24 cellular contexts compared by ENCODE assay signal in genomic region chr1:43246466-43247213, GRCh38. TPM values are rescaled to one million over a fixed set of nuclear protein-coding genes. Genes with fewer than 3 reads are reported as not detected.
DNase-seq lines count a peak whose midpoint lies in the region; ATAC-seq and TF ChIP-seq lines count a peak whose summit lies in the region.
"Had no signal": no experiment of that assay in that cellular context is flagged by ENCODE, and none has a peak within 500 bp of the region (broad histone marks: within the 10 kb centered on the region; RNA-seq: fewer than 3 reads in every experiment).

No MANE protein-coding gene starts in this region.

- no peak overlapping the region for H3K9ac ChIP-seq in endodermal cell (ENCODE audit: extremely low read depth, low read length, poor library complexity, severe bottlenecking)
- H3K9ac ChIP-seq: GM23248 had no signal

- H3K9me3 Mint-ChIP-seq in activated T-cell treated with anti-CD3 and anti-CD28 coated beads, Interleukin-2, amount 50 U/mL, for 72 hours: peaks cover 0 to 1% of the 10 kb centered on the region in 2 donors
- no peaks in the 10 kb centered on the region for H3K9me3 Mint-ChIP-seq in activated T-cell treated with anti-CD3 and anti-CD28 coated beads, Interleukin-2, amount 50 U/mL, for 24 hours
- H3K9me3 Mint-ChIP-seq in endodermal cell: peaks cover 73% of the 10 kb centered on the region
- H3K9me3 Mint-ChIP-seq in activated naive CD4-positive, alpha-beta T cell treated with anti-CD3 and anti-CD28 coated beads, Interleukin-2, amount 10 ng/mL, durations not matched to agents 7 days and 5 days: peaks cover 8% of the 10 kb centered on the region

- H3K36me3 ChIP-seq in endodermal cell (ENCODE audit: control insufficient read depth, insufficient read depth, low read length): no peaks in the 10 kb centered on the region
- H3K36me3 ChIP-seq in right lobe of liver: no peaks in the 10 kb centered on the region
- H3K36me3 ChIP-seq: HAP-1 had no signal

- TF ChIP-seq POLR2A in right lobe of liver (IDR thresholded peaks at IDR 0.05): no peak

- intact Hi-C loops in right lobe of liver (cut with DNase I): no loop called here

- no peak for TF ChIP-seq CTCF in endodermal cell (conservative IDR thresholded peaks at IDR 0.05)
- peak in 1 of 4 donors; percentile 21 for TF ChIP-seq CTCF in right lobe of liver (IDR thresholded peaks at IDR 0.05)

- no peaks in the 10 kb centered on the region for H3K36me3 Mint-ChIP-seq in activated T-cell treated with anti-CD3 and anti-CD28 coated beads, Interleukin-2, amount 50 U/mL, for 72 hours (ENCODE audit: insufficient read depth in 2 of 2)
- no peaks in the 10 kb centered on the region for H3K36me3 Mint-ChIP-seq in activated T-cell treated with anti-CD3 and anti-CD28 coated beads, Interleukin-2, amount 50 U/mL, for 24 hours (ENCODE audit: low read depth)
- H3K36me3 Mint-ChIP-seq in endodermal cell (ENCODE audit: low read depth): peaks cover 4% of the 10 kb centered on the region
- H3K36me3 Mint-ChIP-seq in activated naive CD4-positive, alpha-beta T cell treated with anti-CD3 and anti-CD28 coated beads, Interleukin-2, amount 10 ng/mL, durations not matched to agents 7 days and 5 days: no peaks in the 10 kb centered on the region
- H3K36me3 Mint-ChIP-seq: CD4-positive, alpha-beta memory T cell had no signal

- no peaks in the 10 kb centered on the region for H3K27me3 Mint-ChIP-seq in activated T-cell treated with anti-CD3 and anti-CD28 coated beads, Interleukin-2, amount 50 U/mL, for 72 hours (ENCODE audit: low read depth)
- peaks cover 9% of the 10 kb centered on the region for H3K27me3 Mint-ChIP-seq in activated T-cell treated with anti-CD3 and anti-CD28 coated beads, Interleukin-2, amount 50 U/mL, for 24 hours
- peaks cover 9% of the 10 kb centered on the region for H3K27me3 Mint-ChIP-seq in endodermal cell (ENCODE audit: insufficient read depth)
- peaks cover 26% of the 10 kb centered on the region for H3K27me3 Mint-ChIP-seq in activated naive CD4-positive, alpha-beta T cell treated with anti-CD3 and anti-CD28 coated beads, Interleukin-2, amount 10 ng/mL, durations not matched to agents 7 days and 5 days

- H3K4me1 ChIP-seq in endodermal cell (ENCODE audit: control insufficient read depth, insufficient read depth, low read length) (no peaks in the 10 kb centered on the region), right lobe of liver (peaks cover 0 to 26% (median 10%) of the 10 kb centered on the region in 4 donors)
- H3K4me1 ChIP-seq: A549 had no signal

- ATAC-seq in activated T-cell treated with anti-CD3 and anti-CD28 coated beads, Interleukin-2, amount 50 U/mL, for 72 hours (replicated peaks in 1 of 2): no peak
- ATAC-seq in right lobe of liver (peak; percentile 35 to 56 (median 48)), HG02759 (IDR thresholded peaks at IDR 0.05; ENCODE audit: unreplicated experiment) (no peak)
- ATAC-seq: A549, GM12878 had no signal

- H3K4me3 Mint-ChIP-seq in activated T-cell treated with anti-CD3 and anti-CD28 coated beads, Interleukin-2, amount 50 U/mL, for 72 hours: no peak overlapping the region
- no peak overlapping the region for H3K4me3 Mint-ChIP-seq in activated T-cell treated with anti-CD3 and anti-CD28 coated beads, Interleukin-2, amount 50 U/mL, for 24 hours
- H3K4me3 Mint-ChIP-seq in endodermal cell: no peak overlapping the region
- H3K4me3 Mint-ChIP-seq in activated naive CD4-positive, alpha-beta T cell treated with anti-CD3 and anti-CD28 coated beads, Interleukin-2, amount 10 ng/mL, durations not matched to agents 7 days and 5 days: no peak overlapping the region
- H3K4me3 Mint-ChIP-seq: CD4-positive, alpha-beta memory T cell; IgD-negative memory B cell had no signal

- no peak for DNase-seq in activated T-cell treated with anti-CD3 and anti-CD28 coated beads, Interleukin-2, amount 50 U/mL, for 72 hours
- DNase-seq in activated T-cell treated with anti-CD3 and anti-CD28 coated beads, Interleukin-2, amount 50 U/mL, for 24 hours: no peak
- DNase-seq in endodermal cell (no peak), right lobe of liver (no peak), middle frontal gyrus (ENCODE audit: extremely low spot score, low spot score) (no peak), CD1c-positive myeloid dendritic cell (ENCODE audit: extremely low spot score) (no peak)
- DNase-seq in activated naive CD4-positive, alpha-beta T cell treated with anti-CD3 and anti-CD28 coated beads, Interleukin-2, amount 10 ng/mL, durations not matched to agents 7 days and 5 days: no peak
- DNase-seq: AML-193; CD4-positive, alpha-beta memory T cell; DMS153; DND-41; EL; GM23248 had no signal

- CTCF ChIA-PET in activated naive CD4-positive, alpha-beta T cell treated with anti-CD3 and anti-CD28 coated beads, Interleukin-2, amount 10 ng/mL, durations not matched to agents 7 days and 5 days (lab: Charles Lee): no interaction called here

- H3K27ac Mint-ChIP-seq in activated T-cell treated with anti-CD3 and anti-CD28 coated beads, Interleukin-2, amount 50 U/mL, for 72 hours: peak overlapping the region; percentile 5
- no peak overlapping the region for H3K27ac Mint-ChIP-seq in activated T-cell treated with anti-CD3 and anti-CD28 coated beads, Interleukin-2, amount 50 U/mL, for 24 hours
- no peak overlapping the region for H3K27ac Mint-ChIP-seq in endodermal cell
- H3K27ac Mint-ChIP-seq in activated naive CD4-positive, alpha-beta T cell treated with anti-CD3 and anti-CD28 coated beads, Interleukin-2, amount 10 ng/mL, durations not matched to agents 7 days and 5 days: no peak overlapping the region
- H3K27ac Mint-ChIP-seq: CD4-positive, alpha-beta memory T cell; IgD-negative memory B cell had no signal

- peaks cover 44% of the 10 kb centered on the region for H3K9me3 ChIP-seq in endodermal cell (ENCODE audit: control insufficient read depth, low read length)
- H3K9me3 ChIP-seq in right lobe of liver: no peaks in the 10 kb centered on the region

- H3K4me1 Mint-ChIP-seq in activated T-cell treated with anti-CD3 and anti-CD28 coated beads, Interleukin-2, amount 50 U/mL, for 72 hours (ENCODE audit: low read depth): no peaks in the 10 kb centered on the region
- no peaks in the 10 kb centered on the region for H3K4me1 Mint-ChIP-seq in activated T-cell treated with anti-CD3 and anti-CD28 coated beads, Interleukin-2, amount 50 U/mL, for 24 hours (ENCODE audit: low read depth)
- no peaks in the 10 kb centered on the region for H3K4me1 Mint-ChIP-seq in endodermal cell
- no peaks in the 10 kb centered on the region for H3K4me1 Mint-ChIP-seq in activated naive CD4-positive, alpha-beta T cell treated with anti-CD3 and anti-CD28 coated beads, Interleukin-2, amount 10 ng/mL, durations not matched to agents 7 days and 5 days
- H3K4me1 Mint-ChIP-seq: CD4-positive, alpha-beta memory T cell had no signal

- peak overlapping the region; percentile 51 for H3K4me3 ChIP-seq in endodermal cell (ENCODE audit: low read length)
- H3K4me3 ChIP-seq in right lobe of liver: peak overlapping the region; percentile 25 to 61 (median 59)
- H3K4me3 ChIP-seq: A549, GM12878, GM23248, HAP-1 had no signal

- H3K27ac ChIP-seq in endodermal cell (ENCODE audit: low read depth, low read length) (no peak overlapping the region), right lobe of liver (peak overlapping the region; percentile 14 to 90 (median 60))
- H3K27ac ChIP-seq: 22Rv1, A549, C4-2B, GM23248, HL-60 had no signal

- 92 to 97% methylated on average over 2 to 4 of the region's 4 CpGs for WGBS in endodermal cell (ENCODE audit: insufficient coverage in 1 of 2, insufficient read length in 1 of 2), 2 experiments
- WGBS in right lobe of liver (ENCODE audit: insufficient coverage, low coverage, low lambda C conversion rate, missing lambda C conversion rate): 38% methylated on average over 4 of the region's 4 CpGs

- H3K27me3 ChIP-seq in endodermal cell (ENCODE audit: control insufficient read depth, insufficient read depth, low read length, poor library complexity, severe bottlenecking) (no peaks in the 10 kb centered on the region), right lobe of liver (no peaks in the 10 kb centered on the region)

RNA-seq across cellular contexts. Expression of gene TMEM125, which starts 23.1 kb away (rescaled TPM):
- total RNA-seq in activated T-cell treated with anti-CD3 and anti-CD28 coated beads, Interleukin-2, amount 50 U/mL, for 72 hours: not detected
- 10 to 100 TPM; 11.7 to 16.6 TPM for total RNA-seq in endodermal cell
- polyA plus RNA-seq in endodermal cell (2013, experiment 1 of 2): 1.1 TPM
- polyA plus RNA-seq in endodermal cell (2013, experiment 2 of 2): 0.70 TPM
- total RNA-seq in right lobe of liver: under 1 TPM in 2 of 6 experiments, not detected in 4; 0.21 to 0.27 TPM
- total RNA-seq: CD4-positive, alpha-beta memory T cell; G401; GM23248; H4 had no signal
- polyA plus RNA-seq: A549; CD4-positive, alpha-beta memory T cell; GM12878; GM23248; IgD-negative memory B cell had no signal

RNA-seq across cellular contexts. Expression of gene C1orf210, which starts 38.7 kb away (rescaled TPM):
- under 1 TPM in 1 of 2 donors, not detected in 1; 0.38 TPM for total RNA-seq in activated T-cell treated with anti-CD3 and anti-CD28 coated beads, Interleukin-2, amount 50 U/mL, for 72 hours
- total RNA-seq in endodermal cell (10 to 100 TPM in 1 of 2 donors, 1 to 10 TPM in 1; 9.7 to 17.9 TPM), right lobe of liver (1 to 10 TPM in 4 of 6 experiments, under 1 TPM in 2; 0.58 to 2.7 (median 1.7) TPM)
- polyA plus RNA-seq in endodermal cell (2013, experiment 1 of 2): 1.9 TPM
- polyA plus RNA-seq in endodermal cell (2013, experiment 2 of 2): 1.8 TPM
- total RNA-seq: CD4-positive, alpha-beta memory T cell; G401; GM12878; GM23248; H4 had no signal
- polyA plus RNA-seq: A549; BJ; CD4-positive, alpha-beta memory T cell; GM23248; IgD-negative memory B cell had no signal

RNA-seq across cellular contexts. Expression of gene TIE1, which starts 54.1 kb away (rescaled TPM):
- total RNA-seq in activated T-cell treated with anti-CD3 and anti-CD28 coated beads, Interleukin-2, amount 50 U/mL, for 72 hours: under 1 TPM; 0.42 to 0.65 TPM
- total RNA-seq in endodermal cell (under 1 TPM; 0.40 to 0.99 TPM), right lobe of liver (10 to 100 TPM in 1 of 6 experiments, 1 to 10 TPM in 5; 5.8 to 12.2 (median 8.0) TPM)
- 1.2 TPM for polyA plus RNA-seq in endodermal cell (2013, experiment 1 of 2)
- polyA plus RNA-seq in endodermal cell (2013, experiment 2 of 2): 1.7 TPM
- total RNA-seq: CD4-positive, alpha-beta memory T cell; G401; GM23248 had no signal
- polyA plus RNA-seq: A549; BJ; CD4-positive, alpha-beta memory T cell; IgD-negative memory B cell had no signal

Comparison
In these comparisons a context has a peak if more than half of its experiments do, and no peak if none do; other contexts are left out.
1. ATAC-seq: peak in right lobe of liver (4 of 4); none in activated T-cell treated with anti-CD3 and anti-CD28 coated beads, Interleukin-2, amount 50 U/mL, for 72 hours (0 of 2) and HG02759 (single experiment).
2. RNA of gene TMEM125, which starts 23.1 kb away (total RNA-seq): 11.7 to 16.6 TPM in endodermal cell; 0.21 to 0.27 TPM in right lobe of liver and not detected in activated T-cell treated with anti-CD3 and anti-CD28 coated beads, Interleukin-2, amount 50 U/mL, for 72 hours; every median in the first group is over 4 times any median in the second.